ENCODE assay signal across 14 cellular contexts in the genomic region with DNA sequence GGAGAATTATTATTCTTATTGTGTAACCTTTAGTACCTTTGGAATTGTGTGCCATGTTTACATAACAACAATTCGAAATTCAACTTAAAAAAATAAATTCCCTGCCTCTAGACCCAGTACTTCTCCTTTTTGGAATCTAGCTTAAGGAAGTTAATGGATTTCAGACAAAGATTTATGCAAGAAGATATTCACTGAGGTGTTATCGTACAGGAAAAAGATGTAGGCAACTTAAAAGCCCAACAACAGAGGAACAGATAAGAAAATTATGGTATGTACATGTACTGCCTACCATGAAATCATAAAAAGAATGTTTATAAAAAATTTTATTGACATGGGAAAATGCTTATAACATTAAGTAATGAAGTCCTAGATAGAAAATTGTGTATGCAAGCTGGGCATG. TPM values are rescaled to one million over a fixed set of nuclear protein-coding genes. Genes with fewer than 3 reads are reported as not detected.
DNase-seq lines count a peak whose midpoint lies in the region; ATAC-seq, FAIRE-seq and TF ChIP-seq lines count a peak whose summit lies in the region.
"Had no signal": no experiment of that assay in that cellular context is flagged by ENCODE, and none has a peak within 500 bp of the region (broad histone marks: within the 10 kb centered on the region; RNA-seq: fewer than 3 reads in every experiment).

No MANE protein-coding gene starts in this region.

- no peak for TF ChIP-seq RAD21 in HepG2 (CRISPR knock-in tag; IDR thresholded peaks at IDR 0.05)

- DNase-seq in HepG2 (ENCODE audit: low spot score) (no peak), right lobe of liver (no peak), OCI-M1 (lab: John Stamatoyannopoulos, UW) (peak; percentile 34), endothelial cell (ENCODE audit: low spot score) (no peak), COR-L47 (lab: John Stamatoyannopoulos, UW) (no peak), DMS79 treated with DMSO at 0.1 percent for 48 hours (lab: John Stamatoyannopoulos, UW) (no peak)
- no peak for DNase-seq in activated effector memory CD4-positive, alpha-beta T cell treated with anti-CD3 and anti-CD28 coated beads, Interleukin-2, amount 50 U/mL, for 16 hours
- DNase-seq: CD4-positive, alpha-beta memory T cell; Karpas-422; NCI-H446; NCI-H82; RPMI8226; T-cell had no signal

- CTCF ChIA-PET in HepG2 (lab: Yijun Ruan, JAX; ENCODE audit: low intra/inter-chr PET ratio, low total read pairs) = no interaction called here

- in situ Hi-C loops in HepG2 (cut with HindIII; ENCODE audit: extremely low pct_ligation_motif_present, low pct_unique_long_range_greater_than_20kb) = no loop called here

- H3K27me3 ChIP-seq in HepG2 (ENCODE audit: control insufficient read depth in 1 of 2, insufficient read depth in 2 of 2, low read length in 2 of 2) = peaks cover 10 to 29% of the 10 kb centered on the region in 2 experiments
- H3K27me3 ChIP-seq in right lobe of liver = peaks cover 0 to 15% of the 10 kb centered on the region in 2 donors
- H3K27me3 ChIP-seq: SJSA1 had no signal

- ATAC-seq in HepG2 (no peak), right lobe of liver (no peak)
- ATAC-seq: T-cell had no signal

- no peaks in the 10 kb centered on the region for H3K9me3 Mint-ChIP-seq in endothelial cell (ENCODE audit: unreplicated experiment)
- H3K9me3 Mint-ChIP-seq: CD4-positive, alpha-beta memory T cell; T-cell had no signal

- no peaks in the 10 kb centered on the region for H4K20me1 ChIP-seq in HepG2 (ENCODE audit: insufficient read depth, low read length)

- no peak for FAIRE-seq in HepG2 (lab: Jason Lieb, UNC)

- no peak overlapping the region for H3K9ac ChIP-seq in HepG2 (ENCODE audit: insufficient read depth, low read depth, low read length)

- H3K27me3 Mint-ChIP-seq in endothelial cell (ENCODE audit: unreplicated experiment) = peaks cover 10% of the 10 kb centered on the region
- H3K27me3 Mint-ChIP-seq: T-cell had no signal

- intact Hi-C loops in HepG2 (cut with micrococcal nuclease; ENCODE audit: unreplicated experiment) = no loop called here
- intact Hi-C loops in right lobe of liver (cut with DNase I) = no loop called here

- H3K36me3 ChIP-seq in HepG2 (replicated peaks in 1 of 2; ENCODE audit: control insufficient read depth in 1 of 2, insufficient read depth in 2 of 2, low read length in 2 of 2) = no peaks in the 10 kb centered on the region
- no peaks in the 10 kb centered on the region for H3K36me3 ChIP-seq in right lobe of liver
- H3K36me3 ChIP-seq: SJSA1 had no signal

- H2AFZ ChIP-seq in HepG2 (ENCODE audit: low read length) = no peak overlapping the region

- 44% methylated on average over 2 of the region's 2 CpGs for WGBS in HepG2 (ENCODE audit: low lambda C conversion rate)
- 39% methylated on average over 2 of the region's 2 CpGs for WGBS in right lobe of liver (ENCODE audit: insufficient coverage, low coverage, low lambda C conversion rate, missing lambda C conversion rate)

- no peak for TF ChIP-seq POLR2A in HepG2 (IDR thresholded peaks at IDR 0.05; ENCODE audit: insufficient read depth in 1 of 2, low read depth in 2 of 2, low read length in 2 of 2)
- TF ChIP-seq POLR2A in right lobe of liver (IDR thresholded peaks at IDR 0.05) = no peak

- H3K9me3 ChIP-seq in HepG2 (ENCODE audit: low read length) (no peaks in the 10 kb centered on the region), right lobe of liver (no peaks in the 10 kb centered on the region)
- H3K9me3 ChIP-seq: SJSA1 had no signal

- H3K4me3 ChIP-seq in HepG2 (replicated peaks in 1 of 3; ENCODE audit: insufficient read depth in 1 of 3, low read depth in 2 of 3, low read length in 3 of 3) (no peak overlapping the region), right lobe of liver (no peak overlapping the region)
- H3K4me3 ChIP-seq: SJSA1 had no signal

- H3K4me2 ChIP-seq in HepG2 (ENCODE audit: low read depth, low read length) = no peak overlapping the region

- peak overlapping the region; percentile 98 for H3K27ac Mint-ChIP-seq in endothelial cell (ENCODE audit: unreplicated experiment)

- no peaks in the 10 kb centered on the region for H3K36me3 Mint-ChIP-seq in endothelial cell (ENCODE audit: low read depth, unreplicated experiment)
- H3K36me3 Mint-ChIP-seq: CD4-positive, alpha-beta memory T cell; T-cell had no signal

- TF ChIP-seq EP300 in HepG2 (IDR thresholded peaks at IDR 0.05; ENCODE audit: low read depth in 2 of 2, low read length in 2 of 2) = no peak
- TF ChIP-seq EP300 in HepG2 (CRISPR knock-in tag; IDR thresholded peaks at IDR 0.05; ENCODE audit: borderline replicate concordance) = no peak

- H3K4me1 ChIP-seq in HepG2 (ENCODE audit: insufficient read depth, low read length) = peaks cover 22% of the 10 kb centered on the region
- peaks cover 0 to 15% (median 5%) of the 10 kb centered on the region in 4 donors for H3K4me1 ChIP-seq in right lobe of liver

- H3K4me3 Mint-ChIP-seq in endothelial cell (ENCODE audit: unreplicated experiment) = no peak overlapping the region

- no peaks in the 10 kb centered on the region for H3K79me2 ChIP-seq in HepG2 (ENCODE audit: insufficient read depth, low read length)

- peaks cover 65% of the 10 kb centered on the region for H3K4me1 Mint-ChIP-seq in endothelial cell (ENCODE audit: unreplicated experiment)

- BruUV-seq in HepG2 (replicated peaks; lab: Mats Ljungman, UMichigan) = no TSS peak

- no peak for TF ChIP-seq CTCF in HepG2 (CRISPR knock-in tag; IDR thresholded peaks at IDR 0.05)
- TF ChIP-seq CTCF in right lobe of liver (IDR thresholded peaks at IDR 0.05) = no peak
- no peak for TF ChIP-seq CTCF in endothelial cell (IDR thresholded peaks at IDR 0.05; ENCODE audit: unreplicated experiment)

- POLR2A ChIA-PET in HepG2 (lab: Yijun Ruan, JAX) = no interaction called here

- H3K27ac ChIP-seq in HepG2 (ENCODE audit: extremely low read length, insufficient read depth, low read length) (no peak overlapping the region), right lobe of liver (no peak overlapping the region)
- H3K27ac ChIP-seq: SJSA1 had no signal

TF ChIP-seq in HepG2, 621 proteins besides CTCF, POLR2A, EP300 and RAD21:
- no peak for TF ChIP-seq NFE2L2 (IDR thresholded peaks at IDR 0.05; ENCODE audit: low read length)
- TF ChIP-seq CEBPB (IDR thresholded peaks at IDR 0.05; ENCODE audit: borderline replicate concordance, low read depth, low read length) = 0 out of 2 replicates have a peak, but pooled peaks have one; percentile 3

RNA-seq across cellular contexts. Expression of a gene that starts 18.2 kb away (rescaled TPM):
- total RNA-seq in HepG2 (2016; rRNA removed; fragmentation: Illumina TruSeq; extraction: Trizol) (409 and 618 TPM in 2 replicates), right lobe of liver (10 to 100 TPM in 1 of 6 experiments, 1 to 10 TPM in 5; 2.1 to 11.7 (median 6.8) TPM), endothelial cell (ENCODE audit: unreplicated experiment) (972 TPM)
- 56.4 and 56.9 TPM in 2 replicates for total RNA-seq in HepG2 (2016; cell fraction: cytosol; rRNA removed; fragmentation: Illumina TruSeq; extraction: Trizol; ENCODE audit: low read depth)
- total RNA-seq in HepG2 (2016; cell fraction: insoluble cytoplasmic fraction; rRNA removed; fragmentation: Illumina TruSeq; extraction: Trizol) = 416 and 627 TPM in 2 replicates
- total RNA-seq in HepG2 (2016; cell fraction: membrane; rRNA removed; fragmentation: Illumina TruSeq; extraction: Trizol) = 77.5 and 91.5 TPM in 2 replicates
- 147 and 152 TPM in 2 replicates for total RNA-seq in HepG2 (2016; cell fraction: nucleus; rRNA removed; fragmentation: Illumina TruSeq; extraction: Trizol)
- 27.3 and 45.9 TPM in 2 replicates for polyA plus RNA-seq in HepG2 (2011; rRNA removed)
- polyA plus RNA-seq in HepG2 (2011; cell fraction: cytosol; rRNA removed) = 14.4 and 19.7 TPM in 2 replicates
- 19.5 and 20.7 TPM in 2 replicates for polyA plus RNA-seq in HepG2 (2011; cell fraction: nucleus; rRNA removed)
- 58.4 and 155 TPM in 2 replicates for polyA plus RNA-seq in HepG2 (2012)
- 80.3 and 82.5 TPM in 2 replicates for polyA plus RNA-seq in HepG2 (2016; cell fraction: cytosol; fragmentation: Illumina TruSeq; extraction: Trizol; ENCODE audit: low read depth)
- polyA plus RNA-seq in HepG2 (2016; cell fraction: insoluble cytoplasmic fraction; fragmentation: Illumina TruSeq; extraction: Trizol; ENCODE audit: low read depth) = 774 and 823 TPM in 2 replicates
- polyA plus RNA-seq in HepG2 (2016; cell fraction: membrane; fragmentation: Illumina TruSeq; extraction: Trizol; ENCODE audit: low read depth) = 86.8 and 89.3 TPM in 2 replicates
- polyA plus RNA-seq in HepG2 (2016; cell fraction: nucleus; fragmentation: Illumina TruSeq; extraction: Trizol; ENCODE audit: insufficient read depth, low read depth) = 316 and 323 TPM in 2 replicates
- 11.3 and 32.5 TPM in 2 replicates for polyA minus RNA-seq in HepG2 (2011; rRNA and poly(A)+ RNA removed; ENCODE audit: low replicate concordance)
- 18.3 and 20.7 TPM in 2 replicates for polyA minus RNA-seq in HepG2 (2011; cell fraction: cytosol; rRNA and poly(A)+ RNA removed)
- polyA minus RNA-seq in HepG2 (2011; cell fraction: nucleus; rRNA and poly(A)+ RNA removed) = 22.0 and 32.7 TPM in 2 replicates

RNA-seq across cellular contexts. Expression of a gene that starts 48.9 kb away (rescaled TPM):
- total RNA-seq in HepG2 (2016; rRNA removed; fragmentation: Illumina TruSeq; extraction: Trizol) (6.0 and 13.2 TPM in 2 replicates), right lobe of liver (1 to 10 TPM in 5 of 6 experiments, under 1 TPM in 1; 0.74 to 4.8 (median 2.4) TPM), endothelial cell (ENCODE audit: unreplicated experiment) (18.7 TPM)
- total RNA-seq in HepG2 (2016; cell fraction: cytosol; rRNA removed; fragmentation: Illumina TruSeq; extraction: Trizol; ENCODE audit: low read depth) = 4.1 and 4.7 TPM in 2 replicates
- 6.2 and 13.0 TPM in 2 replicates for total RNA-seq in HepG2 (2016; cell fraction: insoluble cytoplasmic fraction; rRNA removed; fragmentation: Illumina TruSeq; extraction: Trizol)
- 10.2 and 10.4 TPM in 2 replicates for total RNA-seq in HepG2 (2016; cell fraction: membrane; rRNA removed; fragmentation: Illumina TruSeq; extraction: Trizol)
- 8.2 and 9.4 TPM in 2 replicates for total RNA-seq in HepG2 (2016; cell fraction: nucleus; rRNA removed; fragmentation: Illumina TruSeq; extraction: Trizol)
- 16.6 and 20.2 TPM in 2 replicates for polyA plus RNA-seq in HepG2 (2011; rRNA removed)
- polyA plus RNA-seq in HepG2 (2011; cell fraction: cytosol; rRNA removed) = 19.1 and 22.5 TPM in 2 replicates
- polyA plus RNA-seq in HepG2 (2011; cell fraction: nucleus; rRNA removed) = 17.0 and 18.5 TPM in 2 replicates
- 13.9 and 14.2 TPM in 2 replicates for polyA plus RNA-seq in HepG2 (2012)
- polyA plus RNA-seq in HepG2 (2016; cell fraction: cytosol; fragmentation: Illumina TruSeq; extraction: Trizol; ENCODE audit: low read depth) = 2.4 TPM in 2 replicates
- polyA plus RNA-seq in HepG2 (2016; cell fraction: insoluble cytoplasmic fraction; fragmentation: Illumina TruSeq; extraction: Trizol; ENCODE audit: low read depth) = 4.5 and 5.3 TPM in 2 replicates
- polyA plus RNA-seq in HepG2 (2016; cell fraction: membrane; fragmentation: Illumina TruSeq; extraction: Trizol; ENCODE audit: low read depth) = 5.2 and 5.6 TPM in 2 replicates
- polyA plus RNA-seq in HepG2 (2016; cell fraction: nucleus; fragmentation: Illumina TruSeq; extraction: Trizol; ENCODE audit: insufficient read depth, low read depth) = 19.6 and 20.2 TPM in 2 replicates
- polyA minus RNA-seq in HepG2 (2011; rRNA and poly(A)+ RNA removed; ENCODE audit: low replicate concordance) = 21.8 and 127 TPM in 2 replicates
- 28.0 and 29.7 TPM in 2 replicates for polyA minus RNA-seq in HepG2 (2011; cell fraction: cytosol; rRNA and poly(A)+ RNA removed)
- 6.8 and 10.7 TPM in 2 replicates for polyA minus RNA-seq in HepG2 (2011; cell fraction: nucleus; rRNA and poly(A)+ RNA removed)

Comparison
In these comparisons a context has a peak if more than half of its experiments do, and no peak if none do; other contexts are left out.
1. RNA of a gene that starts 18.2 kb away (total RNA-seq): 972 TPM in endothelial cell (single experiment) and 56.4 to 627 TPM in HepG2; 2.1 to 11.7 TPM in right lobe of liver; every median in the first group is over 4 times any median in the second.